1 cellular context compared by ENCODE assay signal in genomic region chr7:29564455-29565185, GRCh38.
A peak's percentile ranks its signal among the peaks of the same experiment; 100 is the strongest.
TF ChIP-seq lines count a peak whose summit lies in the region.

No MANE protein-coding gene starts in this region.

TF ChIP-seq in HepG2, 621 proteins besides CTCF, POLR2A, EP300 and RAD21 (continued from another document and continues in another):
- TF ChIP-seq AKNA (CRISPR knock-in tag; IDR thresholded peaks at IDR 0.05; ENCODE audit: borderline replicate concordance) (no peak), ZFP91 (CRISPR knock-in tag; IDR thresholded peaks at IDR 0.05; ENCODE audit: borderline replicate concordance) (no peak), ZBTB1 (CRISPR knock-in tag; IDR thresholded peaks at IDR 0.05; ENCODE audit: borderline replicate concordance) (no peak), PHF21A (CRISPR knock-in tag; IDR thresholded peaks at IDR 0.05) (no peak), NR2C2 (CRISPR knock-in tag; IDR thresholded peaks at IDR 0.05; ENCODE audit: borderline replicate concordance) (peak; percentile 22; the same call in 1 of the 2 replicates), ZNF850 (CRISPR knock-in tag; conservative IDR thresholded peaks at IDR 0.05) (no peak), BORCS8-MEF2B (CRISPR knock-in tag; IDR thresholded peaks at IDR 0.05) (no peak), ZBTB8A (CRISPR knock-in tag; IDR thresholded peaks at IDR 0.05; ENCODE audit: borderline replicate concordance, low read depth) (no peak), NCOA2 (CRISPR knock-in tag; IDR thresholded peaks at IDR 0.05) (no peak), HMGXB4 (CRISPR knock-in tag; IDR thresholded peaks at IDR 0.05; ENCODE audit: borderline replicate concordance in 1 of 2, low read depth in 1 of 2) (no peak; a peak in 2 of 4 replicates), EEA1 (CRISPR knock-in tag; IDR thresholded peaks at IDR 0.05; ENCODE audit: borderline replicate concordance) (no peak), ZNF225 (CRISPR knock-in tag; IDR thresholded peaks at IDR 0.05) (no peak; the same call in 1 of the 2 replicates), LRRFIP1 (CRISPR knock-in tag; conservative IDR thresholded peaks at IDR 0.05) (no peak), ZNF12 (CRISPR knock-in tag; IDR thresholded peaks at IDR 0.05) (no peak), JARID2 (CRISPR knock-in tag; IDR thresholded peaks at IDR 0.05; ENCODE audit: insufficient replicate concordance) (no peak), WIZ (CRISPR knock-in tag; IDR thresholded peaks at IDR 0.05) (no peak), CENPT (CRISPR knock-in tag; IDR thresholded peaks at IDR 0.05; ENCODE audit: low read depth) (no peak), MYPOP (CRISPR knock-in tag; IDR thresholded peaks at IDR 0.05) (peak; percentile 15; the same call in 1 of the 2 replicates), JDP2 (CRISPR knock-in tag; IDR thresholded peaks at IDR 0.05; ENCODE audit: borderline replicate concordance) (no peak), MED1 (CRISPR knock-in tag; IDR thresholded peaks at IDR 0.05) (no peak), ZNF543 (CRISPR knock-in tag; IDR thresholded peaks at IDR 0.05) (no peak), TFDP2 (CRISPR knock-in tag; IDR thresholded peaks at IDR 0.05) (no peak), ZSCAN5A (CRISPR knock-in tag; IDR thresholded peaks at IDR 0.05; ENCODE audit: borderline replicate concordance) (no peak), ZNF274 (CRISPR knock-in tag; IDR thresholded peaks at IDR 0.05) (no peak), KAT8 (CRISPR knock-in tag; IDR thresholded peaks at IDR 0.05) (peak; percentile 65; the same call in 1 of the 2 replicates), RELA (CRISPR knock-in tag; IDR thresholded peaks at IDR 0.05) (no peak), NONO (IDR thresholded peaks at IDR 0.05) (no peak), NONO (CRISPR knock-in tag; conservative IDR thresholded peaks at IDR 0.05) (no peak), ZBTB21 (CRISPR knock-in tag; IDR thresholded peaks at IDR 0.05) (no peak), ZNF614 (CRISPR knock-in tag; IDR thresholded peaks at IDR 0.05; ENCODE audit: borderline replicate concordance) (no peak), FOXJ3 (CRISPR knock-in tag; IDR thresholded peaks at IDR 0.05; ENCODE audit: borderline replicate concordance) (no peak), TOPORS (CRISPR knock-in tag; IDR thresholded peaks at IDR 0.05) (no peak; the same call in 1 of the 2 replicates), ZNF143 (CRISPR knock-in tag; IDR thresholded peaks at IDR 0.05) (no peak; the same call in 1 of the 2 replicates), CSRNP2 (CRISPR knock-in tag; conservative IDR thresholded peaks at IDR 0.05; ENCODE audit: low read depth) (no peak), ETV5 (CRISPR knock-in tag; IDR thresholded peaks at IDR 0.05; ENCODE audit: borderline replicate concordance) (peak; percentile 35; the same call in 1 of the 2 replicates), MED8 (CRISPR knock-in tag; IDR thresholded peaks at IDR 0.05; ENCODE audit: insufficient replicate concordance) (peak; percentile 59), KLF11 (CRISPR knock-in tag; IDR thresholded peaks at IDR 0.05) (peak; percentile 72; the same call in 1 of the 2 replicates), ZNF383 (CRISPR knock-in tag; IDR thresholded peaks at IDR 0.05; ENCODE audit: borderline replicate concordance) (no peak), FOXK2 (IDR thresholded peaks at IDR 0.05) (no peak), CEBPB (IDR thresholded peaks at IDR 0.05; ENCODE audit: borderline replicate concordance, low read depth, low read length) (peak; percentile 78), MXD1 (CRISPR knock-in tag; IDR thresholded peaks at IDR 0.05) (peak; percentile 56; the same call in 1 of the 2 replicates), E2F2 (CRISPR knock-in tag; IDR thresholded peaks at IDR 0.05; ENCODE audit: borderline replicate concordance) (no peak)
